ENCODE assay signal across 12 cellular contexts in the genomic region with DNA sequence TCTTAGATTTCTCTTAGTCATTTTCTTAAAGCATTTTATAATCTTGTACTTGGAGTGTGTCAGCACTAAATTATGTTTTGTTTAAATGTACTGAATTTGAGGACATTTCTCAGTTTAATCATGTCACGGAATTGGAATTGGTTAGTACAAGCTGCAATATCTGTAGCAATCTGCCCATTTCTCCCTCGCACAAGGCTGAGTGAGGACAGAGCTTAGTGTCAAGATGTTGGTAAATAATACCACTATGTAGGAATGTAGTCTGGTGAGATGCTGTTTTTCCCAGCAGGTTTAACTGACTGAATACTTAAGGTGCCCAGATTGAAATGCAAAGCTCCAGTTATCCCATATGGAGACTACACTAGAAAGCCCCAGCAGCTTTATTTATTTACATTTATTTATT. TPM values are rescaled to one million over a fixed set of nuclear protein-coding genes. Genes with fewer than 3 reads are reported as not detected.
DNase-seq lines count a peak whose midpoint lies in the region; ATAC-seq and TF ChIP-seq lines count a peak whose summit lies in the region.
"Had no signal": no experiment of that assay in that cellular context is flagged by ENCODE, and none has a peak within 500 bp of the region (broad histone marks: within the 10 kb centered on the region; RNA-seq: fewer than 3 reads in every experiment).

No MANE protein-coding gene starts in this region.

- H3K9ac ChIP-seq in BLaER1 treated with 17β-estradiol and CSF1 and Interleukin-3, amounts not matched to agents 10 nM and 100 nM = no peak overlapping the region

- peaks cover 15% of the 10 kb centered on the region for H3K4me1 Mint-ChIP-seq in GM23338
- H3K4me1 Mint-ChIP-seq in naive B cell = peaks cover 57 to 86% (median 67%) of the 10 kb centered on the region in 3 donors

- no peak overlapping the region for H3K4me3 ChIP-seq in BLaER1 treated with 17β-estradiol and CSF1 and Interleukin-3, amounts not matched to agents 10 nM and 100 nM
- H3K4me3 ChIP-seq in GM23338 = no peak overlapping the region
- H3K4me3 ChIP-seq: pancreas had no signal

- H3K27ac ChIP-seq in BLaER1 treated with 17β-estradiol and CSF1 and Interleukin-3, amounts not matched to agents 10 nM and 100 nM = peak overlapping the region in 7 of 11 experiments; percentile 59 to 76 (median 72); a peak in 8 of 22 replicates
- H3K27ac ChIP-seq in GM23338 (ENCODE audit: low read depth) = peak overlapping the region; percentile 47; the same call in 1 of the 2 replicates
- H3K27ac ChIP-seq: pancreas had no signal

- H3K36me3 Mint-ChIP-seq in GM23338 (ENCODE audit: low read depth) (peaks cover 29% of the 10 kb centered on the region), naive B cell (no peaks in the 10 kb centered on the region)

- H3K27me3 Mint-ChIP-seq in GM23338 (ENCODE audit: insufficient read depth, low read depth, poor library complexity) = peaks cover 5% of the 10 kb centered on the region
- H3K27me3 Mint-ChIP-seq in naive B cell = no peaks in the 10 kb centered on the region

- peaks cover 45 to 97% (median 95%) of the 10 kb centered on the region in 11 experiments; a peak in 21 of 22 replicates for H4K20me1 ChIP-seq in BLaER1 treated with 17β-estradiol and CSF1 and Interleukin-3, amounts not matched to agents 10 nM and 100 nM
- peaks cover 55% of the 10 kb centered on the region for H4K20me1 ChIP-seq in GM23338 (replicated peaks; ENCODE audit: insufficient read depth)

- peaks cover 76% of the 10 kb centered on the region for H3K79me2 ChIP-seq in GM23338 (replicated peaks; ENCODE audit: insufficient read depth)

- TF ChIP-seq CTCF in GM23338 (conservative IDR thresholded peaks at IDR 0.05; ENCODE audit: low read depth in 2 of 2) = no peak

- no peaks in the 10 kb centered on the region for H3K27me3 ChIP-seq in BLaER1 treated with 17β-estradiol and CSF1 and Interleukin-3, amounts not matched to agents 10 nM and 100 nM
- no peaks in the 10 kb centered on the region for H3K27me3 ChIP-seq in GM23338 (ENCODE audit: insufficient read depth)
- H3K27me3 ChIP-seq: pancreas had no signal

- peaks cover 33 to 48% (median 36%) of the 10 kb centered on the region in 11 experiments for H3K36me3 ChIP-seq in BLaER1 treated with 17β-estradiol and CSF1 and Interleukin-3, amounts not matched to agents 10 nM and 100 nM
- peaks cover 12% of the 10 kb centered on the region for H3K36me3 ChIP-seq in GM23338 (ENCODE audit: insufficient read depth)

- no peak for DNase-seq in GM23338 (ENCODE audit: low spot score)
- peak; percentile 51 for DNase-seq in amniotic epithelial cell (ENCODE audit: low read depth)
- no peak for DNase-seq in naive B cell
- no peak for DNase-seq in inferior parietal cortex (ENCODE audit: extremely low spot score)
- DNase-seq in DMS153 treated with DMSO at 0.1 percent for 48 hours (lab: John Stamatoyannopoulos, UW; ENCODE audit: unreplicated experiment) = no peak
- DNase-seq in NCI-H1105 (lab: John Stamatoyannopoulos, UW) = no peak
- DNase-seq: NCI-H1417 treated with DMSO at 0.1 percent for 48 hours, NCI-H526, pancreas, SHP77 treated with DMSO at 0.1 percent for 48 hours had no signal

- H3K27ac Mint-ChIP-seq in GM23338 = 0 out of 2 replicates have a peak overlapping the region, but pooled peaks have one; percentile 21
- H3K27ac Mint-ChIP-seq in naive B cell = peak overlapping the region; percentile 94 to 97 (median 96)

- H2AFZ ChIP-seq in GM23338 = no peak overlapping the region

- H3K4me3 Mint-ChIP-seq in GM23338 (no peak overlapping the region), naive B cell (peak overlapping the region; percentile 26 to 86 (median 67))

- no peaks in the 10 kb centered on the region for H3K9me3 ChIP-seq in BLaER1 treated with 17β-estradiol and CSF1 and Interleukin-3, amounts not matched to agents 10 nM and 100 nM (replicated peaks in 1 of 11)
- H3K9me3 ChIP-seq: pancreas had no signal

- H3K4me1 ChIP-seq in BLaER1 treated with 17β-estradiol and CSF1 and Interleukin-3, amounts not matched to agents 10 nM and 100 nM = peaks cover 42 to 61% (median 53%) of the 10 kb centered on the region in 10 experiments
- 0 out of 2 replicates have a peak, but pooled peaks cover 15% of the 10 kb centered on the region for H3K4me1 ChIP-seq in GM23338 (ENCODE audit: insufficient read depth)

- no peaks in the 10 kb centered on the region for H3K9me2 ChIP-seq in GM23338 (ENCODE audit: insufficient read depth)

- H3F3A ChIP-seq in GM23338 (replicated peaks; ENCODE audit: low read depth) = no peaks in the 10 kb centered on the region

- H3K9me3 Mint-ChIP-seq in GM23338 (no peaks in the 10 kb centered on the region), naive B cell (no peaks in the 10 kb centered on the region)

- ATAC-seq in GM23338 = peak; percentile 48
- ATAC-seq in naive B cell (ENCODE audit: low read depth in 2 of 2) = no peak
- ATAC-seq in HG02885 (IDR thresholded peaks at IDR 0.05; ENCODE audit: poor library complexity, unreplicated experiment) = no peak
- ATAC-seq: pancreas had no signal

- H3K4me2 ChIP-seq in BLaER1 treated with 17β-estradiol and CSF1 and Interleukin-3, amounts not matched to agents 10 nM and 100 nM = peak overlapping the region in 2 of 11 experiments; percentile 60 to 68; a peak in 1 of 22 replicates
- H3K4me2 ChIP-seq in GM23338 = no peak overlapping the region

TF ChIP-seq in GM23338, 12 proteins besides CTCF, POLR2A, EP300 and RAD21:
- TF ChIP-seq ZNF114 (CRISPR knock-in tag; IDR thresholded peaks at IDR 0.05) (no peak), JUNB (IDR thresholded peaks at IDR 0.05; ENCODE audit: unreplicated experiment) (no peak)

RNA-seq across cellular contexts. Expression of gene SREBF2, which starts 30.6 kb away (rescaled TPM):
- 147 and 163 TPM in 2 replicates for total RNA-seq in GM23338 (2014; rRNA removed; shearing (Covaris generic))
- polyA plus RNA-seq in GM23338 (2016; fragmentation: Nextera tagmentation; extraction: Ambion mirVana) (48.7 and 49.8 TPM in 2 replicates), naive B cell (ENCODE audit: low read depth in 6 of 6) (10 to 100 TPM; 30.1 to 52.8 (median 40.7) TPM)

RNA-seq across cellular contexts. Expression of gene SHISA8, which starts 51.4 kb away (rescaled TPM):
- total RNA-seq in GM23338 (2014; rRNA removed; shearing (Covaris generic)) = 0.62 and 5.1 TPM in 2 replicates
- polyA plus RNA-seq in GM23338 (2016; fragmentation: Nextera tagmentation; extraction: Ambion mirVana) (0.21 TPM in 1 of 2 replicates, not detected in the other), naive B cell (ENCODE audit: low read depth in 6 of 6) (1 to 10 TPM in 1 of 6 donors, under 1 TPM in 5; 0.28 to 1.7 (median 0.67) TPM)
- total RNA-seq: pancreas had no signal
- polyA plus RNA-seq: pancreas had no signal
